36 cellular contexts compared by ENCODE assay signal in genomic region chr15:101107101-101107500, GRCh38.
"Had no signal": no experiment of that assay in that cellular context is flagged by ENCODE, and none has a peak within 500 bp of the region (broad histone marks: within the 10 kb centered on the region; RNA-seq: fewer than 3 reads in every experiment).

No MANE protein-coding gene starts in this region.

- H3K4me3 Mint-ChIP-seq: activated CD4-positive, alpha-beta memory T cell treated with anti-CD3 and anti-CD28 coated beads, Interleukin-2, amount 10 ng/mL, durations not matched to agents 7 days and 5 days; activated CD8-positive, alpha-beta memory T cell treated with anti-CD3 and anti-CD28 coated beads, Interleukin-2, amount 10 ng/mL, durations not matched to agents 7 days and 5 days; activated naive CD8-positive, alpha-beta T cell treated with anti-CD3 and anti-CD28 coated beads for 36 hours; activated T-cell treated with anti-CD3 and anti-CD28 coated beads, Interleukin-2, amount 50 U/mL, for 72 hours; activated T-helper 17 cell treated with anti-CD3 and anti-CD28 coated beads, Interleukin-2, amount 50 U/mL, for 72 hours; central memory CD8-positive, alpha-beta T cell had no signal

- H3K27me3 ChIP-seq: cardiac muscle cell, Peyer's patch had no signal

- H3K4me1 Mint-ChIP-seq: activated CD8-positive, alpha-beta memory T cell treated with anti-CD3 and anti-CD28 coated beads, Interleukin-2, amount 10 ng/mL, durations not matched to agents 7 days and 5 days; activated naive CD8-positive, alpha-beta T cell treated with anti-CD3 and anti-CD28 coated beads for 36 hours; activated T-helper 17 cell treated with anti-CD3 and anti-CD28 coated beads, Interleukin-2, amount 50 U/mL, for 72 hours; central memory CD8-positive, alpha-beta T cell had no signal

- H3K27ac Mint-ChIP-seq: activated CD4-positive, alpha-beta memory T cell treated with anti-CD3 and anti-CD28 coated beads, Interleukin-2, amount 10 ng/mL, durations not matched to agents 7 days and 5 days; activated CD8-positive, alpha-beta memory T cell treated with anti-CD3 and anti-CD28 coated beads, Interleukin-2, amount 10 ng/mL, durations not matched to agents 7 days and 5 days; activated naive CD8-positive, alpha-beta T cell treated with anti-CD3 and anti-CD28 coated beads for 36 hours; activated T-cell treated with anti-CD3 and anti-CD28 coated beads, Interleukin-2, amount 50 U/mL, for 72 hours; activated T-helper 17 cell treated with anti-CD3 and anti-CD28 coated beads, Interleukin-2, amount 50 U/mL, for 72 hours had no signal

- H3K4me1 ChIP-seq: Peyer's patch had no signal

- H3K36me3 Mint-ChIP-seq: activated CD8-positive, alpha-beta memory T cell treated with anti-CD3 and anti-CD28 coated beads, Interleukin-2, amount 10 ng/mL, durations not matched to agents 7 days and 5 days; activated naive CD8-positive, alpha-beta T cell treated with anti-CD3 and anti-CD28 coated beads for 36 hours had no signal

- H3K27me3 Mint-ChIP-seq: activated CD8-positive, alpha-beta memory T cell treated with anti-CD3 and anti-CD28 coated beads, Interleukin-2, amount 10 ng/mL, durations not matched to agents 7 days and 5 days; activated naive CD8-positive, alpha-beta T cell treated with anti-CD3 and anti-CD28 coated beads for 36 hours; activated T-helper 17 cell treated with anti-CD3 and anti-CD28 coated beads, Interleukin-2, amount 50 U/mL, for 72 hours; central memory CD8-positive, alpha-beta T cell had no signal

- DNase-seq: activated CD4-positive, alpha-beta memory T cell treated with anti-CD3 and anti-CD28 coated beads, Interleukin-2, amount 10 ng/mL, durations not matched to agents 7 days and 5 days; activated CD4-positive, alpha-beta T cell treated with anti-CD3 and anti-CD28 coated beads for 1 hour; activated CD4-positive, alpha-beta T cell treated with anti-CD3 and anti-CD28 coated beads for 48 hours; activated CD4-positive, CD25-positive, alpha-beta regulatory T cell; activated CD8-positive, alpha-beta memory T cell treated with anti-CD3 and anti-CD28 coated beads for 24 hours; activated CD8-positive, alpha-beta memory T cell treated with anti-CD3 and anti-CD28 coated beads, Interleukin-2, amount 10 ng/mL, durations not matched to agents 7 days and 5 days; activated CD8-positive, alpha-beta memory T cell treated with anti-CD3 and anti-CD28 coated beads, Interleukin-2, amount 50 U/mL, for 48 hours; activated effector memory CD4-positive, alpha-beta T cell treated with anti-CD3 and anti-CD28 coated beads, Interleukin-2, amount 50 U/mL, for 16 hours; activated naive CD4-positive, alpha-beta T cell; activated naive CD4-positive, alpha-beta T cell treated with anti-CD3 and anti-CD28 coated beads, Interleukin-2, amount 50 U/mL, for 16 hours; activated naive CD8-positive, alpha-beta T cell treated with anti-CD3 and anti-CD28 coated beads for 36 hours; activated T-cell treated with anti-CD3 and anti-CD28 coated beads, Interleukin-2, amount 50 U/mL, for 72 hours; amniotic stem cell; Karpas-422; KBM-7; NCI-H1105; NCI-H1417 treated with DMSO at 0.1 percent for 48 hours; NCI-H1694; NCI-H1930; NCI-H2081 treated with DMSO at 0.1 percent for 48 hours; NCI-H510A; NCI-H526; NCI-H748 treated with DMSO at 0.1 percent for 48 hours; NK-92 treated with Interleukin-12 subunit alpha and Interleukin-12 subunit beta, amount 100 ng/mL, for 24 hours; PC-3; Peyer's patch; RPMI8226; SIG-M5; SW 1271; T1000; WERI-Rb-1 had no signal

- H3K27ac ChIP-seq: cardiac muscle cell, Peyer's patch, WERI-Rb-1 had no signal

- H3K4me3 ChIP-seq: cardiac muscle cell, Peyer's patch had no signal

- ATAC-seq: activated CD8-positive, alpha-beta memory T cell treated with anti-CD3 and anti-CD28 coated beads, Interleukin-2, amount 10 ng/mL, durations not matched to agents 7 days and 5 days; activated T-cell treated with anti-CD3 and anti-CD28 coated beads, Interleukin-2, amount 50 U/mL, for 72 hours; activated T-helper 17 cell treated with anti-CD3 and anti-CD28 coated beads, Interleukin-2, amount 50 U/mL, for 72 hours; PC-3; Right ventricle myocardium inferior; SK-N-SH treated with all-trans-retinoic acid at 6 μM for 48 hours had no signal

- H3K9me3 Mint-ChIP-seq: activated naive CD8-positive, alpha-beta T cell treated with anti-CD3 and anti-CD28 coated beads for 36 hours; activated T-cell treated with anti-CD3 and anti-CD28 coated beads, Interleukin-2, amount 50 U/mL, for 72 hours; activated T-helper 17 cell treated with anti-CD3 and anti-CD28 coated beads, Interleukin-2, amount 50 U/mL, for 72 hours; central memory CD8-positive, alpha-beta T cell had no signal

- H3K9me3 ChIP-seq: Peyer's patch had no signal

- H3K36me3 ChIP-seq: cardiac muscle cell, Peyer's patch, WERI-Rb-1 had no signal
